In the genomic region with DNA sequence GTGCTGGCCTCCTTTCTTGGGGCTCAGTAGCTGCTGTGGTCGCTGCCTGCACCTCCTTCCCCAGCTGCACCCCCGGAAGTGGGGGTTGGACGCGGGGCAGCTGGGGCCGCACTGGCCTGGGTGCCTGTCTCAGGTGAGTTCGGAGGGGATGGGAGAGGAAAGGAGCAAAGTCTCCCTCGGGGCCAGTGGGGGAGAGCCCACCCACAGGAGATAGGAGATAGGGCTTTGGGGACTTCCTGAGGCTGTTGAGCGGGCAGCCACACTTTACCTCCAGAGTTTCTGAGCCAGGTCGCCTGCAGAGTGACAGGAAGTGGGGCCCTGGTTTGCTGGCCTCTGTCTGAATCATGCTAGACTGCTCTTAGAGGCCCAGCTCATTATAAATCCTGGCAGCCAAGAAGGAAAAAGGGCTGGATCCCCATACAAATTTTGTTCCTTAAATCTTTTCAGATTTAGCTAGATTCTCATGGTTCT, we compare ENCODE assay signal across 8 cellular contexts. TPM values are rescaled to one million over a fixed set of nuclear protein-coding genes. Genes with fewer than 3 reads are reported as not detected.
DNase-seq lines count a peak whose midpoint lies in the region; ATAC-seq and TF ChIP-seq lines count a peak whose summit lies in the region.

No MANE protein-coding gene starts in this region.

- peak overlapping the region; percentile 83 for H3K27ac Mint-ChIP-seq in CD4-positive, alpha-beta T cell
- peak overlapping the region; percentile 94 for H3K27ac Mint-ChIP-seq in activated CD4-positive, alpha-beta T cell treated with anti-CD3 and anti-CD28 coated beads for 36 hours

- ATAC-seq in CD4-positive, alpha-beta T cell (ENCODE audit: poor library complexity) = peak; percentile 51
- ATAC-seq in GM19438 (IDR thresholded peaks at IDR 0.05; ENCODE audit: low read depth, unreplicated experiment) = peak; percentile 65
- ATAC-seq in HG03378 (IDR thresholded peaks at IDR 0.05; ENCODE audit: unreplicated experiment) = peak; percentile 64
- peak; percentile 85 for ATAC-seq in activated CD4-positive, alpha-beta T cell treated with anti-CD3 and anti-CD28 coated beads for 36 hours

- H3K27ac ChIP-seq in CD4-positive, alpha-beta T cell (ENCODE audit: low read depth, low read length) = peak overlapping the region; percentile 58
- peak overlapping the region; percentile 16 to 19 for H3K27ac ChIP-seq in liver (ENCODE audit: low read depth in 1 of 2, low read length in 2 of 2)

- intact Hi-C loops in CD4-positive, alpha-beta T cell (cut with DNase I, micrococcal nuclease) = loop anchor here (2.0 to 5.0 kb wide), 2 partner anchors 16 to 122 kb away; no protein-coding TSS in a partner anchor
- intact Hi-C loops in activated CD4-positive, alpha-beta T cell treated with anti-CD3 and anti-CD28 coated beads for 36 hours (cut with DNase I, micrococcal nuclease) = loop anchor here (1.0 kb wide), 2 partner anchors 16 to 22 kb away; no protein-coding TSS in a partner anchor

- no peak overlapping the region for H3K9ac ChIP-seq in liver (ENCODE audit: low read depth in 1 of 2, low read length in 2 of 2)

- WGBS in liver = 72% methylated on average over 9 of the region's 9 CpGs

- no peak for TF ChIP-seq RAD21 in liver (IDR thresholded peaks at IDR 0.05)

- H3K9me3 Mint-ChIP-seq in CD4-positive, alpha-beta T cell = no peaks in the 10 kb centered on the region
- H3K9me3 Mint-ChIP-seq in activated CD4-positive, alpha-beta T cell treated with anti-CD3 and anti-CD28 coated beads for 36 hours (ENCODE audit: low read depth) = no peaks in the 10 kb centered on the region

- peak in 5 of 10 experiments; percentile 40 to 55 (median 45) for DNase-seq in CD4-positive, alpha-beta T cell
- peak; percentile 79 for DNase-seq in activated CD4-positive, alpha-beta T cell treated with anti-CD3 and anti-CD28 coated beads for 36 hours
- DNase-seq in DMS79 treated with DMSO at 0.1 percent for 48 hours (lab: John Stamatoyannopoulos, UW) (no peak), NCI-H2081 (lab: John Stamatoyannopoulos, UW) (no peak), dermis blood vessel endothelial cell (no peak)

- POLR2A ChIA-PET in CD4-positive, alpha-beta T cell (lab: Charles Lee) = interaction anchor here (0.8 to 4.8 kb wide), 9 partner anchors 7 to 67 kb away, joined by 3 to 33 read pairs (median 8); partner anchors contain the start of gene MBP
- POLR2A ChIA-PET in activated CD4-positive, alpha-beta T cell treated with anti-CD3 and anti-CD28 coated beads for 36 hours (lab: Charles Lee) = interaction anchor here (0.7 to 2.0 kb wide), 4 partner anchors 8 to 93 kb away, joined by 3 to 13 read pairs (median 8); partner anchors contain the start of gene MBP

- peak overlapping the region; percentile 77 for H3K4me3 Mint-ChIP-seq in CD4-positive, alpha-beta T cell
- H3K4me3 Mint-ChIP-seq in activated CD4-positive, alpha-beta T cell treated with anti-CD3 and anti-CD28 coated beads for 36 hours = peak overlapping the region; percentile 63

- no peak for TF ChIP-seq CTCF in CD4-positive, alpha-beta T cell (IDR thresholded peaks at IDR 0.05)
- no peak for TF ChIP-seq CTCF in liver (IDR thresholded peaks at IDR 0.05; ENCODE audit: low read depth, low read length, missing input control)

- no peaks in the 10 kb centered on the region for H3K27me3 Mint-ChIP-seq in CD4-positive, alpha-beta T cell
- no peaks in the 10 kb centered on the region for H3K27me3 Mint-ChIP-seq in activated CD4-positive, alpha-beta T cell treated with anti-CD3 and anti-CD28 coated beads for 36 hours

- no peaks in the 10 kb centered on the region for H3K36me3 ChIP-seq in liver (ENCODE audit: control insufficient read depth in 4 of 4, insufficient read depth in 3 of 4, low read depth in 1 of 4, low read length in 3 of 4)

- no peaks in the 10 kb centered on the region for H3K9me3 ChIP-seq in CD4-positive, alpha-beta T cell (ENCODE audit: control insufficient read depth, low read length)
- H3K9me3 ChIP-seq in liver (ENCODE audit: control insufficient read depth in 4 of 4, low read length in 3 of 4) = no peaks in the 10 kb centered on the region

- CTCF ChIA-PET in CD4-positive, alpha-beta T cell (lab: Charles Lee) = interaction anchor here (0.9 kb wide), 1 partner anchor 22 kb away, joined by 3 read pairs; no protein-coding TSS in a partner anchor
- CTCF ChIA-PET in activated CD4-positive, alpha-beta T cell treated with anti-CD3 and anti-CD28 coated beads for 36 hours (lab: Charles Lee) = interaction anchor here (0.9 to 2.5 kb wide), 7 partner anchors 10 to 124 kb away, joined by 3 to 14 read pairs (median 6); no protein-coding TSS in a partner anchor

- H3K36me3 Mint-ChIP-seq in CD4-positive, alpha-beta T cell (ENCODE audit: low read depth) = peaks cover 52% of the 10 kb centered on the region
- H3K36me3 Mint-ChIP-seq in activated CD4-positive, alpha-beta T cell treated with anti-CD3 and anti-CD28 coated beads for 36 hours (ENCODE audit: low read depth) = peaks cover 40% of the 10 kb centered on the region

- H3K4me3 ChIP-seq in liver (ENCODE audit: low read depth in 1 of 3, low read length in 3 of 3) = no peak overlapping the region

- peaks cover 4 to 33% (median 17%) of the 10 kb centered on the region in 4 donors for H3K4me1 ChIP-seq in liver (ENCODE audit: control insufficient read depth in 4 of 4, insufficient read depth in 4 of 4, low read length in 3 of 4)

- H3K27me3 ChIP-seq in CD4-positive, alpha-beta T cell (ENCODE audit: control insufficient read depth, insufficient read depth, low read length) = no peaks in the 10 kb centered on the region
- H3K27me3 ChIP-seq in liver (ENCODE audit: control insufficient read depth in 4 of 4, insufficient read depth in 4 of 4, low read length in 3 of 4) = no peaks in the 10 kb centered on the region

- peaks cover 99% of the 10 kb centered on the region for H3K4me1 Mint-ChIP-seq in CD4-positive, alpha-beta T cell (ENCODE audit: low read depth)
- peaks cover 93% of the 10 kb centered on the region for H3K4me1 Mint-ChIP-seq in activated CD4-positive, alpha-beta T cell treated with anti-CD3 and anti-CD28 coated beads for 36 hours

TF ChIP-seq in liver, 16 proteins besides CTCF, POLR2A, EP300 and RAD21 (continues in another document):
- TF ChIP-seq FOXA1 (IDR thresholded peaks at IDR 0.05) (no peak), NR2F2 (IDR thresholded peaks at IDR 0.05) (no peak), MAX (IDR thresholded peaks at IDR 0.05) (no peak), GABPA (IDR thresholded peaks at IDR 0.05 in 1 of 2, conservative IDR thresholded peaks at IDR 0.05 in 1 of 2) (no peak), FOXA2 (IDR thresholded peaks at IDR 0.05) (no peak), JUND (IDR thresholded peaks at IDR 0.05) (no peak), HNF4A (conservative IDR thresholded peaks at IDR 0.05) (no peak), ZBTB33 (IDR thresholded peaks at IDR 0.05) (no peak), HNF4G (IDR thresholded peaks at IDR 0.05) (no peak), TAF1 (conservative IDR thresholded peaks at IDR 0.05) (no peak)
- TF ChIP-seq, protein P1, sequence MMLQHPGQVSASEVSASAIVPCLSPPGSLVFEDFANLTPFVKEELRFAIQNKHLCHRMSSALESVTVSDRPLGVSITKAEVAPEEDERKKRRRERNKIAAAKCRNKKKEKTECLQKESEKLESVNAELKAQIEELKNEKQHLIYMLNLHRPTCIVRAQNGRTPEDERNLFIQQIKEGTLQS (IDR thresholded peaks at IDR 0.05) = no peak
- TF ChIP-seq, protein P2, sequence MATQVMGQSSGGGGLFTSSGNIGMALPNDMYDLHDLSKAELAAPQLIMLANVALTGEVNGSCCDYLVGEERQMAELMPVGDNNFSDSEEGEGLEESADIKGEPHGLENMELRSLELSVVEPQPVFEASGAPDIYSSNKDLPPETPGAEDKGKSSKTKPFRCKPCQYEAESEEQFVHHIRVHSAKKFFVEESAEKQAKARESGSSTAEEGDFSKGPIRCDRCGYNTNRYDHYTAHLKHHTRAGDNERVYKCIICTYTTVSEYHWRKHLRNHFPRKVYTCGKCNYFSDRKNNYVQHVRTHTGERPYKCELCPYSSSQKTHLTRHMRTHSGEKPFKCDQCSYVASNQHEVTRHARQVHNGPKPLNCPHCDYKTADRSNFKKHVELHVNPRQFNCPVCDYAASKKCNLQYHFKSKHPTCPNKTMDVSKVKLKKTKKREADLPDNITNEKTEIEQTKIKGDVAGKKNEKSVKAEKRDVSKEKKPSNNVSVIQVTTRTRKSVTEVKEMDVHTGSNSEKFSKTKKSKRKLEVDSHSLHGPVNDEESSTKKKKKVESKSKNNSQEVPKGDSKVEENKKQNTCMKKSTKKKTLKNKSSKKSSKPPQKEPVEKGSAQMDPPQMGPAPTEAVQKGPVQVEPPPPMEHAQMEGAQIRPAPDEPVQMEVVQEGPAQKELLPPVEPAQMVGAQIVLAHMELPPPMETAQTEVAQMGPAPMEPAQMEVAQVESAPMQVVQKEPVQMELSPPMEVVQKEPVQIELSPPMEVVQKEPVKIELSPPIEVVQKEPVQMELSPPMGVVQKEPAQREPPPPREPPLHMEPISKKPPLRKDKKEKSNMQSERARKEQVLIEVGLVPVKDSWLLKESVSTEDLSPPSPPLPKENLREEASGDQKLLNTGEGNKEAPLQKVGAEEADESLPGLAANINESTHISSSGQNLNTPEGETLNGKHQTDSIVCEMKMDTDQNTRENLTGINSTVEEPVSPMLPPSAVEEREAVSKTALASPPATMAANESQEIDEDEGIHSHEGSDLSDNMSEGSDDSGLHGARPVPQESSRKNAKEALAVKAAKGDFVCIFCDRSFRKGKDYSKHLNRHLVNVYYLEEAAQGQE (IDR thresholded peaks at IDR 0.05) = no peak

RNA-seq across cellular contexts. Expression of gene MBP, which starts 8.1 kb away (rescaled TPM):
- total RNA-seq in CD4-positive, alpha-beta T cell = 10 to 100 TPM; 75.4 to 79.2 TPM
- 10 to 100 TPM; 47.0 to 65.7 TPM for total RNA-seq in activated CD4-positive, alpha-beta T cell treated with anti-CD3 and anti-CD28 coated beads for 36 hours
- 10 to 100 TPM; 21.3 to 23.3 TPM for total RNA-seq in liver
- 10 to 100 TPM in 1 of 2 donors, 1 to 10 TPM in 1; 9.7 to 14.1 TPM for polyA plus RNA-seq in liver
- 5.6 and 6.3 TPM in 2 replicates for total RNA-seq in dermis blood vessel endothelial cell
